25 cellular contexts compared by ENCODE assay signal in the genomic region with DNA sequence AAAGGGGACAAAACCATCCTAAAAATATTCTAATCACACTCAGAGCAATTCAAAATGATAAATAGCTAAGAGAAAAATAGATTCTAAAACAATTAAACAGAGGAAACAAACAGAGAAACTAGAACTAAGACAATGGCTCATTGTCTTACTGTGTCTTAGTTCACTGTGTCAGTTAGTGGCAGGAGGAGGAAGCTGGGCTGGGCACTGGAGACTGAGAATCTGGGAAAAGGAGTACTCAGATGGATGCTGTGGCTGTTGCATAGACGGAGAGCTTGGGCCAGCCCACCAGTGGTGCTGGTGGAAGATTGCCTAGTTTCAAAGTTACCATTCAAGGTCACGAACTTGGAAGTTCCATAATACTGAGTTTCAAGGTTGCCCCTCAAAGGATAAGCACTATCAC.
DNase-seq lines count a peak whose midpoint lies in the region; ATAC-seq, FAIRE-seq and TF ChIP-seq lines count a peak whose summit lies in the region.
"Had no signal": no experiment of that assay in that cellular context is flagged by ENCODE, and none has a peak within 500 bp of the region (broad histone marks: within the 10 kb centered on the region; RNA-seq: fewer than 3 reads in every experiment).

No MANE protein-coding gene starts in this region.

- H2BK5ac ChIP-seq in trophoblast cell (ENCODE audit: low read depth, low read length, poor library complexity), result peak overlapping the region; percentile 84

- no peak overlapping the region for H3K4me3 Mint-ChIP-seq in glutamatergic neuron (ENCODE audit: unreplicated experiment)
- H3K4me3 Mint-ChIP-seq: activated CD4-positive, alpha-beta T cell treated with anti-CD3 and anti-CD28 coated beads, Interleukin-2, amount 10 ng/mL, durations not matched to agents 7 days and 5 days; activated naive CD8-positive, alpha-beta T cell treated with anti-CD3 and anti-CD28 coated beads, Interleukin-2, amount 50 U/mL, for 24 hours; CD4-positive, CD25-positive, alpha-beta regulatory T cell; neural progenitor cell had no signal

- peak overlapping the region; percentile 3 for H3K4ac ChIP-seq in trophoblast cell (ENCODE audit: low read depth, low read length)

- FAIRE-seq in urothelium cell line (lab: Jason Lieb, UNC), result peak; percentile 13
- FAIRE-seq: endothelial cell of umbilical vein, H54, small intestine had no signal

- H3K36me3 ChIP-seq in trophoblast cell (ENCODE audit: control insufficient read depth in 1 of 2, insufficient read depth in 2 of 2, low read length in 2 of 2), result no peaks in the 10 kb centered on the region
- H3K36me3 ChIP-seq: neural progenitor cell, stomach had no signal

- H3K4me3 ChIP-seq in trophoblast cell (ENCODE audit: low read depth, low read length), result no peak overlapping the region
- H3K4me3 ChIP-seq: neural progenitor cell, PC-9, stomach had no signal

- H2AFZ ChIP-seq in trophoblast cell (ENCODE audit: insufficient read depth, low read length, poor library complexity), result no peak overlapping the region
- H2AFZ ChIP-seq: neural progenitor cell, PC-9 had no signal

- H2BK12ac ChIP-seq in trophoblast cell (ENCODE audit: low read length), result peak overlapping the region; percentile 75

- no peak for TF ChIP-seq CTCF in glutamatergic neuron (IDR thresholded peaks at IDR 0.05; ENCODE audit: partially characterized antibody, unreplicated experiment)

- H3K4me1 ChIP-seq in trophoblast cell (ENCODE audit: control insufficient read depth in 1 of 2, insufficient read depth in 2 of 2, low read length in 2 of 2), result peaks cover 24 to 50% of the 10 kb centered on the region in 2 experiments

- no peaks in the 10 kb centered on the region for H3K27me3 ChIP-seq in trophoblast cell (ENCODE audit: insufficient read depth, low read length)
- H3K27me3 ChIP-seq: neural progenitor cell, stomach had no signal

- H3K9me3 Mint-ChIP-seq in glutamatergic neuron (ENCODE audit: unreplicated experiment), result no peaks in the 10 kb centered on the region
- H3K9me3 Mint-ChIP-seq: activated naive CD8-positive, alpha-beta T cell treated with anti-CD3 and anti-CD28 coated beads, Interleukin-2, amount 50 U/mL, for 24 hours; neural progenitor cell had no signal

- H2AK5ac ChIP-seq in trophoblast cell (ENCODE audit: low read length), result peak overlapping the region; percentile 2

- H3K14ac ChIP-seq in trophoblast cell (ENCODE audit: low read length), result peak overlapping the region; percentile 58

- peak overlapping the region; percentile 95 for H3K27ac ChIP-seq in trophoblast cell (ENCODE audit: low read depth, low read length)
- H3K27ac ChIP-seq: neural progenitor cell, PC-9 had no signal

- peak overlapping the region; percentile 85 for H4K91ac ChIP-seq in trophoblast cell (ENCODE audit: low read depth, low read length)

- H4K12ac ChIP-seq in trophoblast cell (ENCODE audit: low read depth, low read length), result no peak overlapping the region

- no peak overlapping the region for H3K27ac Mint-ChIP-seq in glutamatergic neuron (ENCODE audit: unreplicated experiment)
- H3K27ac Mint-ChIP-seq: activated CD4-positive, alpha-beta T cell treated with anti-CD3 and anti-CD28 coated beads, Interleukin-2, amount 10 ng/mL, durations not matched to agents 7 days and 5 days; activated naive CD8-positive, alpha-beta T cell treated with anti-CD3 and anti-CD28 coated beads, Interleukin-2, amount 50 U/mL, for 24 hours; CD4-positive, CD25-positive, alpha-beta regulatory T cell; neural progenitor cell had no signal

- ATAC-seq in GM21825 (IDR thresholded peaks at IDR 0.05; ENCODE audit: unreplicated experiment), result no peak
- ATAC-seq: activated naive CD8-positive, alpha-beta T cell treated with anti-CD3 and anti-CD28 coated beads, Interleukin-2, amount 50 U/mL, for 24 hours had no signal

- H2BK120ac ChIP-seq in trophoblast cell (ENCODE audit: insufficient read depth, low read length, poor library complexity), result peak overlapping the region; percentile 89

- peaks cover 11% of the 10 kb centered on the region for H3K79me2 ChIP-seq in trophoblast cell (ENCODE audit: control insufficient read depth, insufficient read depth, low read length, poor library complexity)

- DNase-seq in amygdala (lab: John Stamatoyannopoulos, UW), result peak in 37 of 56 donors; percentile 6 to 75 (median 41)
- DNase-seq in hypothalamus (lab: John Stamatoyannopoulos, UW), result peak in 26 of 51 donors; percentile 8 to 77 (median 36)
- no peak for DNase-seq in trophoblast cell
- no peak for DNase-seq in urothelium cell line (ENCODE audit: low spot score)
- DNase-seq in glutamatergic neuron, result no peak
- DNase-seq in activated CD4-positive, alpha-beta T cell treated with anti-CD3 and anti-CD28 coated beads for 1 hour, result no peak
- DNase-seq: activated CD4-positive, alpha-beta T cell treated with anti-CD3 and anti-CD28 coated beads, Interleukin-2, amount 10 ng/mL, durations not matched to agents 7 days and 5 days; activated naive CD8-positive, alpha-beta T cell treated with anti-CD3 and anti-CD28 coated beads, Interleukin-2, amount 50 U/mL, for 24 hours; CD4-positive, CD25-positive, alpha-beta regulatory T cell; DMS153; GDM1; KG1; mesenchymal stem cell; NCI-H187 treated with DMSO at 0.1 percent for 48 hours; NCI-H2227 treated with DMSO at 0.1 percent for 48 hours; NCI-H82; PC-9; SIG-M5; small intestine; stimulated activated CD4-positive, alpha-beta T cell treated with anti-CD3 and anti-CD28 coated beads, Interleukin-4, amount 100 ng/mL, for 1 hour; stomach had no signal

- no peaks in the 10 kb centered on the region for H3K9me3 ChIP-seq in trophoblast cell (ENCODE audit: insufficient read depth, low read depth, low read length)
- H3K9me3 ChIP-seq: stomach had no signal

- no peak overlapping the region for H3K23ac ChIP-seq in trophoblast cell (ENCODE audit: low read length)

- H3K36me3 Mint-ChIP-seq in glutamatergic neuron (ENCODE audit: unreplicated experiment), result no peaks in the 10 kb centered on the region
- H3K36me3 Mint-ChIP-seq: CD4-positive, CD25-positive, alpha-beta regulatory T cell; neural progenitor cell had no signal

- H4K8ac ChIP-seq in trophoblast cell (ENCODE audit: low read depth, low read length), result peak overlapping the region; percentile 23

- peak overlapping the region; percentile 36 for H3K18ac ChIP-seq in trophoblast cell (ENCODE audit: low read length)

- peaks cover 44% of the 10 kb centered on the region for H3K79me1 ChIP-seq in trophoblast cell (ENCODE audit: low read length)

- no peak overlapping the region for H3K9ac ChIP-seq in trophoblast cell (ENCODE audit: low read length)
- H3K9ac ChIP-seq: neural progenitor cell had no signal

- WGBS in trophoblast cell (ENCODE audit: extremely low coverage, insufficient coverage, insufficient read length), result no CpG with 5 or more reads among the region's 2 CpGs

- H3K27me3 Mint-ChIP-seq in glutamatergic neuron (ENCODE audit: unreplicated experiment), result peaks cover 2% of the 10 kb centered on the region
- H3K27me3 Mint-ChIP-seq: activated naive CD8-positive, alpha-beta T cell treated with anti-CD3 and anti-CD28 coated beads, Interleukin-2, amount 50 U/mL, for 24 hours had no signal

- H3K4me2 ChIP-seq in trophoblast cell (ENCODE audit: low read length), result no peak overlapping the region
- H3K4me2 ChIP-seq: neural progenitor cell, PC-9 had no signal

- peaks cover 4% of the 10 kb centered on the region for H3K4me1 Mint-ChIP-seq in glutamatergic neuron (ENCODE audit: low read depth, unreplicated experiment)

Comparison
In these comparisons a context has a peak if more than half of its experiments do, and no peak if none do; other contexts are left out.
1. DNase-seq: peak in amygdala (37 of 56) and hypothalamus (26 of 51); none in trophoblast cell (0 of 2), urothelium cell line (single experiment), glutamatergic neuron (single experiment) and activated CD4-positive, alpha-beta T cell treated with anti-CD3 and anti-CD28 coated beads for 1 hour (single experiment).